8 cellular contexts compared by ENCODE assay signal in genomic region chr6:26183237-26183580, GRCh38.
DNase-seq lines count a peak whose midpoint lies in the region; ATAC-seq and TF ChIP-seq lines count a peak whose summit lies in the region.

No MANE protein-coding gene starts in this region.

- peak overlapping the region; percentile 90 for H3K4me3 Mint-ChIP-seq in GM23338
- H3K4me3 Mint-ChIP-seq in activated naive CD8-positive, alpha-beta T cell treated with anti-CD3 and anti-CD28 coated beads, Interleukin-2, amount 10 ng/mL, durations not matched to agents 7 days and 5 days, result peak overlapping the region; percentile 96

- in situ Hi-C loops in GM13977 (cut with MboI; ENCODE audit: low pct_unique_long_range_greater_than_20kb, low sequenced_read_pairs, unreplicated experiment), result loop anchor here (10.0 kb wide), 1 partner anchor 392 kb away; no protein-coding TSS in a partner anchor

- peaks cover 6% of the 10 kb centered on the region; the same call in 2 of the 3 replicates for H3K9me3 Mint-ChIP-seq in GM23338
- no peaks in the 10 kb centered on the region for H3K9me3 Mint-ChIP-seq in activated naive CD8-positive, alpha-beta T cell treated with anti-CD3 and anti-CD28 coated beads, Interleukin-2, amount 10 ng/mL, durations not matched to agents 7 days and 5 days

- no peaks in the 10 kb centered on the region for H3K9me3 ChIP-seq in hepatocyte (ENCODE audit: low read depth)

- H3K4me2 ChIP-seq in GM23338, result peak overlapping the region; percentile 62
- peak overlapping the region; percentile 74 for H3K4me2 ChIP-seq in hepatocyte

- H3K27ac Mint-ChIP-seq in GM23338, result peak overlapping the region; percentile 100
- peak overlapping the region; percentile 99 for H3K27ac Mint-ChIP-seq in activated naive CD8-positive, alpha-beta T cell treated with anti-CD3 and anti-CD28 coated beads, Interleukin-2, amount 10 ng/mL, durations not matched to agents 7 days and 5 days

- H4K20me1 ChIP-seq in GM23338 (replicated peaks; ENCODE audit: insufficient read depth) (no peaks in the 10 kb centered on the region), hepatocyte (ENCODE audit: insufficient read depth, poor library complexity, severe bottlenecking) (no peaks in the 10 kb centered on the region)

- H3K79me2 ChIP-seq in GM23338 (replicated peaks; ENCODE audit: insufficient read depth) (no peaks in the 10 kb centered on the region), hepatocyte (no peaks in the 10 kb centered on the region)

- POLR2A ChIA-PET in activated naive CD8-positive, alpha-beta T cell treated with anti-CD3 and anti-CD28 coated beads, Interleukin-2, amount 10 ng/mL, durations not matched to agents 7 days and 5 days (lab: Charles Lee), result interaction anchor here (0.6 to 20.9 kb wide), 36 partner anchors 10 to 1710 kb away, joined by 3 to 1314 read pairs (median 6); partner anchors contain the start of gene HMGN4

- WGBS in hepatocyte (ENCODE audit: low lambda C conversion rate, missing lambda C conversion rate), result 3% methylated on average over 11 of the region's 11 CpGs

- no peaks in the 10 kb centered on the region for H3K36me3 Mint-ChIP-seq in GM23338 (ENCODE audit: low read depth)
- H3K36me3 Mint-ChIP-seq in activated naive CD8-positive, alpha-beta T cell treated with anti-CD3 and anti-CD28 coated beads, Interleukin-2, amount 10 ng/mL, durations not matched to agents 7 days and 5 days, result peaks cover 3% of the 10 kb centered on the region

- H3K36me3 ChIP-seq in GM23338 (ENCODE audit: insufficient read depth), result no peaks in the 10 kb centered on the region
- H3K36me3 ChIP-seq in hepatocyte (replicated peaks; ENCODE audit: insufficient read depth, low read depth), result no peaks in the 10 kb centered on the region

- H3K4me3 ChIP-seq in GM23338, result peak overlapping the region; percentile 70
- peak overlapping the region; percentile 14 for H3K4me3 ChIP-seq in hepatocyte
- peak overlapping the region; percentile 48 for H3K4me3 ChIP-seq in skeletal muscle cell (ENCODE audit: low read depth, low read length)

- H3K4me1 Mint-ChIP-seq in GM23338, result peaks cover 44% of the 10 kb centered on the region
- peaks cover 43% of the 10 kb centered on the region for H3K4me1 Mint-ChIP-seq in activated naive CD8-positive, alpha-beta T cell treated with anti-CD3 and anti-CD28 coated beads, Interleukin-2, amount 10 ng/mL, durations not matched to agents 7 days and 5 days

- H3K9me2 ChIP-seq in GM23338 (ENCODE audit: insufficient read depth), result no peaks in the 10 kb centered on the region
- no peaks in the 10 kb centered on the region for H3K9me2 ChIP-seq in hepatocyte (replicated peaks; ENCODE audit: insufficient read depth)

- DNase-seq in GM23338 (ENCODE audit: low spot score) (peak; percentile 82), hepatocyte (ENCODE audit: low spot score) (no peak), skeletal muscle cell (ENCODE audit: low read depth) (no peak), NCI-H2029 (lab: John Stamatoyannopoulos, UW) (no peak), NCI-H2227 (lab: John Stamatoyannopoulos, UW; ENCODE audit: unreplicated experiment) (no peak), GM13977 (ENCODE audit: low spot score) (no peak), NCI-H2171 treated with DMSO at 0.1 percent for 48 hours (lab: John Stamatoyannopoulos, UW) (no peak)
- DNase-seq in activated naive CD8-positive, alpha-beta T cell treated with anti-CD3 and anti-CD28 coated beads, Interleukin-2, amount 10 ng/mL, durations not matched to agents 7 days and 5 days, result no peak

- H3K27ac ChIP-seq in GM23338 (ENCODE audit: low read depth), result peak overlapping the region; percentile 85
- peak overlapping the region; percentile 70 for H3K27ac ChIP-seq in hepatocyte

- H3K27me3 Mint-ChIP-seq in GM23338 (ENCODE audit: insufficient read depth, low read depth, poor library complexity), result peaks cover 17% of the 10 kb centered on the region
- no peaks in the 10 kb centered on the region for H3K27me3 Mint-ChIP-seq in activated naive CD8-positive, alpha-beta T cell treated with anti-CD3 and anti-CD28 coated beads, Interleukin-2, amount 10 ng/mL, durations not matched to agents 7 days and 5 days

- H2AFZ ChIP-seq in GM23338 (no peak overlapping the region), hepatocyte (peak overlapping the region; percentile 60)

- no peak for TF ChIP-seq CTCF in GM23338 (conservative IDR thresholded peaks at IDR 0.05; ENCODE audit: low read depth in 2 of 2)
- no peak for TF ChIP-seq CTCF in hepatocyte (IDR thresholded peaks at IDR 0.05; ENCODE audit: poor library complexity)
- TF ChIP-seq CTCF in GM13977 (IDR thresholded peaks at IDR 0.05; ENCODE audit: extremely low read depth, insufficient read depth, missing control alignments), result no peak

- H3K27me3 ChIP-seq in GM23338 (ENCODE audit: insufficient read depth) (no peaks in the 10 kb centered on the region), hepatocyte (no peaks in the 10 kb centered on the region)

- peaks cover 4% of the 10 kb centered on the region for H3F3A ChIP-seq in GM23338 (replicated peaks; ENCODE audit: low read depth)

- H3K4me1 ChIP-seq in GM23338 (ENCODE audit: insufficient read depth) (peaks cover 24% of the 10 kb centered on the region), hepatocyte (ENCODE audit: insufficient read depth) (peaks cover 8% of the 10 kb centered on the region)

- ATAC-seq in GM23338, result peak; percentile 61
- peak; percentile 1 for ATAC-seq in activated naive CD8-positive, alpha-beta T cell treated with anti-CD3 and anti-CD28 coated beads, Interleukin-2, amount 10 ng/mL, durations not matched to agents 7 days and 5 days (ENCODE audit: low read depth)

TF ChIP-seq in GM23338, 12 proteins besides CTCF, POLR2A, EP300 and RAD21:
- TF ChIP-seq JUNB (IDR thresholded peaks at IDR 0.05; ENCODE audit: unreplicated experiment) (no peak), ETS1 (IDR thresholded peaks at IDR 0.05) (no peak), REST (IDR thresholded peaks at IDR 0.05; ENCODE audit: unreplicated experiment) (no peak), POLR2AphosphoS5 (IDR thresholded peaks at IDR 0.05; ENCODE audit: low read depth) (no peak), STAT1 (IDR thresholded peaks at IDR 0.05; ENCODE audit: unreplicated experiment) (no peak), ZNF331 (CRISPR knock-in tag; IDR thresholded peaks at IDR 0.05; ENCODE audit: low read depth) (no peak), ZNF114 (CRISPR knock-in tag; IDR thresholded peaks at IDR 0.05) (no peak)

Comparison
In these comparisons a context has a peak if more than half of its experiments do, and no peak if none do; other contexts are left out.
1. H3K4me3 ChIP-seq: peak in every context shown above with its lines; median percentile 70 in GM23338; 48 in skeletal muscle cell; 14 in hepatocyte.